In genomic region chr17:4968916-4969550, GRCh38 we compare ENCODE assay signal across 1 cellular context.
TF ChIP-seq lines count a peak whose summit lies in the region.

No MANE protein-coding gene starts in this region.

TF ChIP-seq in H1, 55 proteins besides CTCF, POLR2A, EP300 and RAD21:
- TF ChIP-seq TBP (IDR thresholded peaks at IDR 0.05; ENCODE audit: low read depth, low read length): peak; percentile 17; the same call in 1 of the 2 replicates
- no peak for TF ChIP-seq MAX (IDR thresholded peaks at IDR 0.05)
TF ChIP-seq in H1: peak in this region for 1.
